1 cellular context compared by ENCODE assay signal in the genomic region with DNA sequence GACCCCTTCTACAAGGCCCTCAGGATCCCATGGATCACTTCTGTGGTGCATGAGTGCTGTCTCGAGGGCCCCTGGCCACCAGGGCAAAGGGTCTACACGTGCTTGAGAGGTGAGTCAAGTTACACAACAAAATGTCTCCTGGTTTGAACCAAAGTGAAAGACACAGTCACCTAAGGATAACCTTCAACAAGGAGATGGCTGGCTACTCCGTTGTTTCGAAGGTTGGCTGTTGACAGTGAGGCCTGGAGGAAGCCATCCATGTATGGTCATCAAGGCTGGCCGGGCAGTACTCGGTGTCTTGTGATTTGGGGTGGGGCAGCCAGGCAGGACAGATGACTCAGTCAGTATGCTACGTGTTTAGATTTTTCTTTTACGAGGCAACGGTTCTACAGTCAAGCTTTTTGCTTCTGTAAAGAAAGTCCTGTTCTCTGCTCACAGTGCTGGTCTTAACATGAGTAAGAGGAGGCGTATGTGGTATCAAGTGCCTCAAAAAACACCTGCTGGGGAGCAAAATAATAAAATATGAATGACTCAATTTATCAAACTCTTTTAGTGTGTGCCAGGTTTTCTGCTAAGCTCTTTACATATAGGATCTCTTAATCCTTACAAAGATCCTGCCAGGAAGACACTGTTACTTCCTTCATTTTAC.
A peak's percentile ranks its signal among the peaks of the same experiment; 100 is the strongest.
TF ChIP-seq lines count a peak whose summit lies in the region.

No MANE protein-coding gene starts in this region.

TF ChIP-seq in Ishikawa, 13 proteins besides CTCF, POLR2A, EP300 and RAD21 (continued from another document):
- TF ChIP-seq, protein P1, sequence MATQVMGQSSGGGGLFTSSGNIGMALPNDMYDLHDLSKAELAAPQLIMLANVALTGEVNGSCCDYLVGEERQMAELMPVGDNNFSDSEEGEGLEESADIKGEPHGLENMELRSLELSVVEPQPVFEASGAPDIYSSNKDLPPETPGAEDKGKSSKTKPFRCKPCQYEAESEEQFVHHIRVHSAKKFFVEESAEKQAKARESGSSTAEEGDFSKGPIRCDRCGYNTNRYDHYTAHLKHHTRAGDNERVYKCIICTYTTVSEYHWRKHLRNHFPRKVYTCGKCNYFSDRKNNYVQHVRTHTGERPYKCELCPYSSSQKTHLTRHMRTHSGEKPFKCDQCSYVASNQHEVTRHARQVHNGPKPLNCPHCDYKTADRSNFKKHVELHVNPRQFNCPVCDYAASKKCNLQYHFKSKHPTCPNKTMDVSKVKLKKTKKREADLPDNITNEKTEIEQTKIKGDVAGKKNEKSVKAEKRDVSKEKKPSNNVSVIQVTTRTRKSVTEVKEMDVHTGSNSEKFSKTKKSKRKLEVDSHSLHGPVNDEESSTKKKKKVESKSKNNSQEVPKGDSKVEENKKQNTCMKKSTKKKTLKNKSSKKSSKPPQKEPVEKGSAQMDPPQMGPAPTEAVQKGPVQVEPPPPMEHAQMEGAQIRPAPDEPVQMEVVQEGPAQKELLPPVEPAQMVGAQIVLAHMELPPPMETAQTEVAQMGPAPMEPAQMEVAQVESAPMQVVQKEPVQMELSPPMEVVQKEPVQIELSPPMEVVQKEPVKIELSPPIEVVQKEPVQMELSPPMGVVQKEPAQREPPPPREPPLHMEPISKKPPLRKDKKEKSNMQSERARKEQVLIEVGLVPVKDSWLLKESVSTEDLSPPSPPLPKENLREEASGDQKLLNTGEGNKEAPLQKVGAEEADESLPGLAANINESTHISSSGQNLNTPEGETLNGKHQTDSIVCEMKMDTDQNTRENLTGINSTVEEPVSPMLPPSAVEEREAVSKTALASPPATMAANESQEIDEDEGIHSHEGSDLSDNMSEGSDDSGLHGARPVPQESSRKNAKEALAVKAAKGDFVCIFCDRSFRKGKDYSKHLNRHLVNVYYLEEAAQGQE (IDR thresholded peaks at IDR 0.05; ENCODE audit: low read depth) = no peak
- TF ChIP-seq TCF12 (IDR thresholded peaks at IDR 0.05; ENCODE audit: low read depth) (peak; percentile 7; the same call in 1 of the 2 replicates), NFIC (IDR thresholded peaks at IDR 0.05) (no peak), CEBPB (IDR thresholded peaks at IDR 0.05) (no peak)
TF ChIP-seq in Ishikawa: peak in this region for 1.
